In genomic region chr7:112930787-112931186, GRCh38 we compare ENCODE assay signal across 12 cellular contexts.
DNase-seq lines count a peak whose midpoint lies in the region; ATAC-seq and TF ChIP-seq lines count a peak whose summit lies in the region.
"Had no signal": no experiment of that assay in that cellular context is flagged by ENCODE, and none has a peak within 500 bp of the region (broad histone marks: within the 10 kb centered on the region; RNA-seq: fewer than 3 reads in every experiment).

No MANE protein-coding gene starts in this region.

- no peak overlapping the region for H3K27ac ChIP-seq in breast epithelium
- no peak overlapping the region for H3K27ac ChIP-seq in lower lobe of right lung
- H3K27ac ChIP-seq: coronary artery had no signal

- intact Hi-C loops in MCF 10A (cut with micrococcal nuclease) (no loop called here), breast epithelium (cut with DNase I; ENCODE audit: low total_unique reads) (no loop called here), lower lobe of right lung (cut with DNase I) (no loop called here)

- H3K27me3 Mint-ChIP-seq in MCF 10A (ENCODE audit: insufficient read depth, unreplicated experiment): no peaks in the 10 kb centered on the region

- TF ChIP-seq CTCF in MCF 10A (IDR thresholded peaks at IDR 0.05; ENCODE audit: unreplicated experiment): no peak
- no peak for TF ChIP-seq CTCF in breast epithelium (IDR thresholded peaks at IDR 0.05)
- TF ChIP-seq CTCF in foreskin fibroblast (IDR thresholded peaks at IDR 0.05; ENCODE audit: low read depth, low read length): no peak
- no peak for TF ChIP-seq CTCF in lower lobe of right lung (IDR thresholded peaks at IDR 0.05)

- peaks cover 11% of the 10 kb centered on the region for H3K36me3 Mint-ChIP-seq in MCF 10A (ENCODE audit: insufficient read depth, unreplicated experiment)

- no peaks in the 10 kb centered on the region for H3K4me1 ChIP-seq in breast epithelium
- peaks cover 14% of the 10 kb centered on the region for H3K4me1 ChIP-seq in lower lobe of right lung

- POLR2A ChIA-PET in MCF 10A (lab: Yijun Ruan, JAX): interaction anchor here (1.5 kb wide), 1 partner anchor 9 kb away, joined by 8 read pairs; a partner anchor contains a TSS

- H3K27me3 ChIP-seq in breast epithelium (no peaks in the 10 kb centered on the region), lower lobe of right lung (ENCODE audit: low read depth) (no peaks in the 10 kb centered on the region)

- CTCF ChIA-PET in MCF 10A (lab: Yijun Ruan, JAX): interaction anchor here (1.2 kb wide), 1 partner anchor 16 kb away, joined by 4 read pairs; no protein-coding TSS in a partner anchor

- peaks cover 12% of the 10 kb centered on the region for H3K4me1 Mint-ChIP-seq in MCF 10A (ENCODE audit: insufficient read depth, unreplicated experiment)

- peak overlapping the region; percentile 54 for H3K27ac Mint-ChIP-seq in MCF 10A (ENCODE audit: low read depth, unreplicated experiment)

- no peak overlapping the region for H3K4me3 Mint-ChIP-seq in MCF 10A (ENCODE audit: unreplicated experiment)

- ATAC-seq in SK-N-SH treated with all-trans-retinoic acid at 6 μM for 48 hours: peak; percentile 51
- no peak for ATAC-seq in HG02973 (IDR thresholded peaks at IDR 0.05; ENCODE audit: unreplicated experiment)
- ATAC-seq in lower lobe of right lung: no peak

- no TSS peak for BruUV-seq in MCF 10A (replicated peaks; lab: Mats Ljungman, UMichigan)

- TF ChIP-seq POLR2A in breast epithelium (IDR thresholded peaks at IDR 0.05): no peak

- H3K9me3 Mint-ChIP-seq in MCF 10A (ENCODE audit: unreplicated experiment): no peaks in the 10 kb centered on the region

- DNase-seq in MCF 10A (ENCODE audit: unreplicated experiment) (peak; percentile 34), breast epithelium (ENCODE audit: low spot score in 2 of 2) (no peak), foreskin fibroblast (peak; percentile 38 to 66), superior temporal gyrus (ENCODE audit: extremely low spot score) (peak; percentile 85), NCI-H2227 treated with DMSO at 0.1 percent for 48 hours (lab: John Stamatoyannopoulos, UW) (no peak), lower lobe of right lung (no peak)
- DNase-seq: ACHN, NCI-H1694, SHP77 treated with DMSO at 0.1 percent for 48 hours had no signal

- H3K36me3 ChIP-seq in breast epithelium (no peaks in the 10 kb centered on the region), lower lobe of right lung (no peaks in the 10 kb centered on the region)

- no peak overlapping the region for H3K4me3 ChIP-seq in breast epithelium
- no peak overlapping the region for H3K4me3 ChIP-seq in foreskin fibroblast (ENCODE audit: low read depth in 1 of 2, low read length in 2 of 2)
- H3K4me3 ChIP-seq in lower lobe of right lung: no peak overlapping the region
- H3K4me3 ChIP-seq: coronary artery had no signal

- H3K9me3 ChIP-seq in breast epithelium: no peaks in the 10 kb centered on the region
- H3K9me3 ChIP-seq in lower lobe of right lung: no peaks in the 10 kb centered on the region

TF ChIP-seq in SK-N-SH treated with all-trans-retinoic acid at 6 μM for 48 hours, 23 proteins besides CTCF, POLR2A, EP300 and RAD21:
- TF ChIP-seq ZC3H10 (CRISPR knock-in tag; IDR thresholded peaks at IDR 0.05) (no peak), POU6F1 (CRISPR knock-in tag; IDR thresholded peaks at IDR 0.05; ENCODE audit: borderline replicate concordance, low read depth) (no peak), PPARA (CRISPR knock-in tag; IDR thresholded peaks at IDR 0.05; ENCODE audit: borderline replicate concordance) (no peak)

Comparison
In these comparisons a context has a peak if more than half of its experiments do, and no peak if none do; other contexts are left out.
1. DNase-seq: peak in MCF 10A (single experiment), foreskin fibroblast (2 of 2) and superior temporal gyrus (single experiment); none in breast epithelium (0 of 2), NCI-H2227 treated with DMSO at 0.1 percent for 48 hours (single experiment) and lower lobe of right lung (single experiment).